In genomic region chr1:71414229-71414628, GRCh38 we compare ENCODE assay signal across 14 cellular contexts.
A peak's percentile ranks its signal among the peaks of the same experiment; 100 is the strongest.
DNase-seq lines count a peak whose midpoint lies in the region; ATAC-seq and TF ChIP-seq lines count a peak whose summit lies in the region.
"Had no signal": no experiment of that assay in that cellular context is flagged by ENCODE, and none has a peak within 500 bp of the region (broad histone marks: within the 10 kb centered on the region; RNA-seq: fewer than 3 reads in every experiment).

No MANE protein-coding gene starts in this region.

- TF ChIP-seq CTCF in brain microvascular endothelial cell (IDR thresholded peaks at IDR 0.05; ENCODE audit: low read depth, low read length, missing control alignments) (no peak), lower leg skin (IDR thresholded peaks at IDR 0.05) (no peak)

- H3K4me3 ChIP-seq in brain microvascular endothelial cell (ENCODE audit: low read depth, low read length) (no peak overlapping the region), lower leg skin (ENCODE audit: low read depth, poor library complexity, severe bottlenecking) (no peak overlapping the region)
- H3K4me3 ChIP-seq: lower lobe of right lung had no signal

- H3K27me3 ChIP-seq in brain microvascular endothelial cell (replicated peaks): no peaks in the 10 kb centered on the region

- TF ChIP-seq POLR2A in lower leg skin (IDR thresholded peaks at IDR 0.05): no peak

- intact Hi-C loops in Right ventricle myocardium superior (cut with DNase I) (no loop called here), left ventricle myocardium superior (cut with micrococcal nuclease) (no loop called here), lower leg skin (cut with DNase I; ENCODE audit: low total_unique reads) (no loop called here)

- ATAC-seq in Right ventricle myocardium superior (ENCODE audit: poor library complexity) (peak; percentile 27), left ventricle myocardium superior (no peak), HG03521 (IDR thresholded peaks at IDR 0.05; ENCODE audit: unreplicated experiment) (no peak)
- ATAC-seq: lower lobe of right lung had no signal

- in situ Hi-C loops in brain microvascular endothelial cell (cut with HindIII; ENCODE audit: low pct_ligation_motif_present, low sequenced_read_pairs): no loop called here

- no peak overlapping the region for H3K27ac ChIP-seq in brain microvascular endothelial cell
- H3K27ac ChIP-seq: lower lobe of right lung had no signal

- WGBS in lower leg skin, 2 donors: 36 to 41% methylated on average over 1 of the region's 1 CpG

- no peak for DNase-seq in Right ventricle myocardium superior
- DNase-seq in left ventricle myocardium superior: no peak
- DNase-seq in NCI-H345 treated with DMSO at 0.1 percent for 48 hours (lab: John Stamatoyannopoulos, UW; ENCODE audit: unreplicated experiment): peak; percentile 30
- peak; percentile 90 for DNase-seq in SKM-1 treated with dmso at 0.1 percent for 144 hours (lab: John Stamatoyannopoulos, UW; ENCODE audit: unreplicated experiment)
- no peak for DNase-seq in brain microvascular endothelial cell
- DNase-seq in lower leg skin (ENCODE audit: low spot score in 2 of 2): no peak
- DNase-seq in hypothalamus (lab: John Stamatoyannopoulos, UW): no peak
- DNase-seq: activated CD4-positive, alpha-beta T cell treated with anti-CD3 and anti-CD28 coated beads, Interleukin-2, amount 50 U/mL, for 4 hours; lower lobe of right lung; NCI-H446 treated with DMSO at 0.1 percent for 48 hours; occipital lobe; stimulated activated CD8-positive, alpha-beta memory T cell treated with anti-CD3 and anti-CD28 coated beads, Interleukin-4, amount 100 ng/mL, for 48 hours; SW 1271 had no signal

- H3K36me3 ChIP-seq in brain microvascular endothelial cell (replicated peaks): no peaks in the 10 kb centered on the region
- H3K36me3 ChIP-seq: lower lobe of right lung had no signal

Comparison
In these comparisons a context has a peak if more than half of its experiments do, and no peak if none do; other contexts are left out.
1. DNase-seq: peak in NCI-H345 treated with DMSO at 0.1 percent for 48 hours (single experiment) and SKM-1 treated with dmso at 0.1 percent for 144 hours (single experiment); none in Right ventricle myocardium superior (single experiment), left ventricle myocardium superior (single experiment), brain microvascular endothelial cell (single experiment), lower leg skin (0 of 2) and hypothalamus (0 of 51).